ENCODE assay signal across 18 cellular contexts in genomic region chr10:97690138-97690537, GRCh38. TPM values are rescaled to one million over a fixed set of nuclear protein-coding genes. Genes with fewer than 3 reads are reported as not detected.
DNase-seq lines count a peak whose midpoint lies in the region; ATAC-seq, FAIRE-seq and TF ChIP-seq lines count a peak whose summit lies in the region.
"Had no signal": no experiment of that assay in that cellular context is flagged by ENCODE, and none has a peak within 500 bp of the region (broad histone marks: within the 10 kb centered on the region; RNA-seq: fewer than 3 reads in every experiment).

No MANE protein-coding gene starts in this region.

- WGBS in A549 (ENCODE audit: missing lambda C conversion rate) = 69% methylated on average over 3 of the region's 3 CpGs

- no peaks in the 10 kb centered on the region for H3K9me3 Mint-ChIP-seq in dendritic cell treated with granulocyte-macrophage colony-stimulating factor and Interleukin-4, amounts not matched to agents 40 ng/mL and 50 ng/mL, for 4 days
- no peaks in the 10 kb centered on the region for H3K9me3 Mint-ChIP-seq in osteocyte (ENCODE audit: unreplicated experiment)
- no peaks in the 10 kb centered on the region for H3K9me3 Mint-ChIP-seq in activated T-helper 2 cell treated with anti-CD3 and anti-CD28 coated beads, Interferon-gamma antibody, Interleukin-2, Interleukin-4, amounts not matched to agents 10 μg/mL and 5 μg/mL and 100 μg/mL, durations not matched to agents 14 hours and 24 hours and 36 hours
- H3K9me3 Mint-ChIP-seq: activated B cell treated with CpG ODN at 0.5 μM for 24 hours; activated naive CD8-positive, alpha-beta T cell treated with anti-CD3 and anti-CD28 coated beads, Interleukin-2, amount 10 ng/mL, durations not matched to agents 7 days and 5 days; stimulated activated memory B cell treated with anti-CD40 and anti-IgM and Interleukin-4, amounts not matched to agents 10 μg/mL and 1 μg/mL and 100 μg/mL, for 72 hours; T-helper 2 cell treated with Interferon-gamma antibody and Interleukin-4, amounts not matched to agents 5 μg/mL and 100 μg/mL, for 36 hours had no signal

- ATAC-seq in A549 = no peak
- ATAC-seq: stimulated activated memory B cell treated with anti-CD40 and anti-IgM and Interleukin-4, amounts not matched to agents 10 μg/mL and 1 μg/mL and 100 μg/mL, for 72 hours had no signal

- intact Hi-C loops in dendritic cell treated with granulocyte-macrophage colony-stimulating factor and Interleukin-4, amounts not matched to agents 40 ng/mL and 50 ng/mL, for 4 days (cut with micrococcal nuclease) = no loop called here
- intact Hi-C loops in activated T-helper 2 cell treated with anti-CD3 and anti-CD28 coated beads, Interferon-gamma antibody, Interleukin-2, Interleukin-4, amounts not matched to agents 10 μg/mL and 5 μg/mL and 100 μg/mL, durations not matched to agents 14 hours and 24 hours and 36 hours (cut with micrococcal nuclease) = no loop called here

- TF ChIP-seq EP300 in A549 (IDR thresholded peaks at IDR 0.05) = no peak

- peaks cover 39% of the 10 kb centered on the region for H3K4me1 Mint-ChIP-seq in dendritic cell treated with granulocyte-macrophage colony-stimulating factor and Interleukin-4, amounts not matched to agents 40 ng/mL and 50 ng/mL, for 4 days (ENCODE audit: low read depth)
- H3K4me1 Mint-ChIP-seq in osteocyte (ENCODE audit: unreplicated experiment) = peaks cover 42% of the 10 kb centered on the region
- peaks cover 15% of the 10 kb centered on the region for H3K4me1 Mint-ChIP-seq in activated T-helper 2 cell treated with anti-CD3 and anti-CD28 coated beads, Interferon-gamma antibody, Interleukin-2, Interleukin-4, amounts not matched to agents 10 μg/mL and 5 μg/mL and 100 μg/mL, durations not matched to agents 14 hours and 24 hours and 36 hours (ENCODE audit: low read depth)

- no peak overlapping the region for H3K4me3 Mint-ChIP-seq in dendritic cell treated with granulocyte-macrophage colony-stimulating factor and Interleukin-4, amounts not matched to agents 40 ng/mL and 50 ng/mL, for 4 days
- no peak overlapping the region for H3K4me3 Mint-ChIP-seq in osteocyte (ENCODE audit: unreplicated experiment)
- no peak overlapping the region for H3K4me3 Mint-ChIP-seq in activated T-helper 2 cell treated with anti-CD3 and anti-CD28 coated beads, Interferon-gamma antibody, Interleukin-2, Interleukin-4, amounts not matched to agents 10 μg/mL and 5 μg/mL and 100 μg/mL, durations not matched to agents 14 hours and 24 hours and 36 hours (ENCODE audit: low read depth)
- H3K4me3 Mint-ChIP-seq: activated B cell treated with CpG ODN at 0.5 μM for 24 hours; activated naive CD8-positive, alpha-beta T cell treated with anti-CD3 and anti-CD28 coated beads, Interleukin-2, amount 10 ng/mL, durations not matched to agents 7 days and 5 days; stimulated activated memory B cell treated with anti-CD40 and anti-IgM and Interleukin-4, amounts not matched to agents 10 μg/mL and 1 μg/mL and 100 μg/mL, for 72 hours; T-helper 2 cell treated with Interferon-gamma antibody and Interleukin-4, amounts not matched to agents 5 μg/mL and 100 μg/mL, for 36 hours had no signal

- POLR2A ChIA-PET in A549 (lab: Yijun Ruan, JAX) = interaction anchor here (1.7 to 3.4 kb wide), 2 partner anchors 12 to 19 kb away, joined by 6 to 34 read pairs; no protein-coding TSS in a partner anchor

- CTCF ChIA-PET in A549 (lab: Yijun Ruan, JAX) = interaction anchor here (1.2 to 37.6 kb wide), 3 partner anchors 14 to 179 kb away, joined by 3 to 1127 read pairs (median 94); partner anchors contain the start of genes MARVELD1 and ZFYVE27

- TF ChIP-seq POLR2A in A549 (IDR thresholded peaks at IDR 0.05; ENCODE audit: low read length) = no peak

- H3K27ac Mint-ChIP-seq in dendritic cell treated with granulocyte-macrophage colony-stimulating factor and Interleukin-4, amounts not matched to agents 40 ng/mL and 50 ng/mL, for 4 days = peak overlapping the region; percentile 93
- peak overlapping the region; percentile 47 for H3K27ac Mint-ChIP-seq in osteocyte (ENCODE audit: unreplicated experiment)
- H3K27ac Mint-ChIP-seq in activated T-helper 2 cell treated with anti-CD3 and anti-CD28 coated beads, Interferon-gamma antibody, Interleukin-2, Interleukin-4, amounts not matched to agents 10 μg/mL and 5 μg/mL and 100 μg/mL, durations not matched to agents 14 hours and 24 hours and 36 hours = no peak overlapping the region
- H3K27ac Mint-ChIP-seq: activated B cell treated with CpG ODN at 0.5 μM for 24 hours; activated naive CD8-positive, alpha-beta T cell treated with anti-CD3 and anti-CD28 coated beads, Interleukin-2, amount 10 ng/mL, durations not matched to agents 7 days and 5 days; stimulated activated memory B cell treated with anti-CD40 and anti-IgM and Interleukin-4, amounts not matched to agents 10 μg/mL and 1 μg/mL and 100 μg/mL, for 72 hours; T-helper 2 cell treated with Interferon-gamma antibody and Interleukin-4, amounts not matched to agents 5 μg/mL and 100 μg/mL, for 36 hours had no signal

- H3K9me3 ChIP-seq in A549 = no peaks in the 10 kb centered on the region
- H3K9me3 ChIP-seq: thyroid gland had no signal

- H3K27me3 Mint-ChIP-seq in dendritic cell treated with granulocyte-macrophage colony-stimulating factor and Interleukin-4, amounts not matched to agents 40 ng/mL and 50 ng/mL, for 4 days = no peaks in the 10 kb centered on the region
- no peaks in the 10 kb centered on the region for H3K27me3 Mint-ChIP-seq in osteocyte (ENCODE audit: unreplicated experiment)
- peaks cover 3% of the 10 kb centered on the region for H3K27me3 Mint-ChIP-seq in activated T-helper 2 cell treated with anti-CD3 and anti-CD28 coated beads, Interferon-gamma antibody, Interleukin-2, Interleukin-4, amounts not matched to agents 10 μg/mL and 5 μg/mL and 100 μg/mL, durations not matched to agents 14 hours and 24 hours and 36 hours (ENCODE audit: low read depth)
- H3K27me3 Mint-ChIP-seq: activated B cell treated with CpG ODN at 0.5 μM for 24 hours; stimulated activated memory B cell treated with anti-CD40 and anti-IgM and Interleukin-4, amounts not matched to agents 10 μg/mL and 1 μg/mL and 100 μg/mL, for 72 hours had no signal

- no peak overlapping the region for H3K4me3 ChIP-seq in A549
- H3K4me3 ChIP-seq: breast epithelium, thyroid gland had no signal

- H3K27ac ChIP-seq in A549 = peak overlapping the region; percentile 93 to 94
- H3K27ac ChIP-seq: parathyroid adenoma had no signal

- in situ Hi-C loops in G401 (cut with HindIII; ENCODE audit: low sequenced_read_pairs) = no loop called here

- TF ChIP-seq CTCF in A549 (IDR thresholded peaks at IDR 0.05) (no peak), osteocyte (IDR thresholded peaks at IDR 0.05) (no peak), GM20000 (IDR thresholded peaks at IDR 0.05; ENCODE audit: extremely low read depth, missing control alignments) (no peak)

- H3K36me3 Mint-ChIP-seq in dendritic cell treated with granulocyte-macrophage colony-stimulating factor and Interleukin-4, amounts not matched to agents 40 ng/mL and 50 ng/mL, for 4 days (ENCODE audit: low read depth) = peaks cover 6% of the 10 kb centered on the region
- H3K36me3 Mint-ChIP-seq in osteocyte (ENCODE audit: unreplicated experiment) = no peaks in the 10 kb centered on the region
- H3K36me3 Mint-ChIP-seq in activated T-helper 2 cell treated with anti-CD3 and anti-CD28 coated beads, Interferon-gamma antibody, Interleukin-2, Interleukin-4, amounts not matched to agents 10 μg/mL and 5 μg/mL and 100 μg/mL, durations not matched to agents 14 hours and 24 hours and 36 hours (ENCODE audit: low read depth) = no peaks in the 10 kb centered on the region
- H3K36me3 Mint-ChIP-seq: activated naive CD8-positive, alpha-beta T cell treated with anti-CD3 and anti-CD28 coated beads, Interleukin-2, amount 10 ng/mL, durations not matched to agents 7 days and 5 days; stimulated activated memory B cell treated with anti-CD40 and anti-IgM and Interleukin-4, amounts not matched to agents 10 μg/mL and 1 μg/mL and 100 μg/mL, for 72 hours had no signal

- H3K4me1 ChIP-seq in A549 = peaks cover 35% of the 10 kb centered on the region

- no peak for FAIRE-seq in A549 (lab: Jason Lieb, UNC)

- DNase-seq in A549 (ENCODE audit: low read depth in 1 of 2, low spot score in 1 of 2) (no peak), NCI-H1694 treated with DMSO at 0.1 percent for 48 hours (lab: John Stamatoyannopoulos, UW) (peak; percentile 21), osteocyte (ENCODE audit: extremely low spot score, unreplicated experiment) (no peak), GM20000 (ENCODE audit: low spot score) (no peak), G401 (ENCODE audit: low spot score) (no peak), HK-2 (ENCODE audit: unreplicated experiment) (no peak)
- DNase-seq in activated T-helper 2 cell treated with anti-CD3 and anti-CD28 coated beads, Interferon-gamma antibody, Interleukin-2, Interleukin-4, amounts not matched to agents 10 μg/mL and 5 μg/mL and 100 μg/mL, durations not matched to agents 14 hours and 24 hours and 36 hours (ENCODE audit: low spot score) = no peak
- DNase-seq: activated B cell treated with CpG ODN at 0.5 μM for 24 hours; activated naive CD8-positive, alpha-beta T cell treated with anti-CD3 and anti-CD28 coated beads, Interleukin-2, amount 10 ng/mL, durations not matched to agents 7 days and 5 days; NCI-H2081; NCI-H524 treated with DMSO at 0.1 percent for 48 hours; stimulated activated CD4-positive, alpha-beta T cell treated with anti-CD3 and anti-CD28 coated beads, Interleukin-12 subunit alpha, Interleukin-12 subunit beta, amount 100 ng/mL, for 4 hours; thyroid gland had no signal

- TF ChIP-seq RAD21 in A549 (conservative IDR thresholded peaks at IDR 0.05 in 1 of 2, IDR thresholded peaks at IDR 0.05 in 1 of 2) = no peak

- peak overlapping the region; percentile 78 for H3K4me2 ChIP-seq in A549

RNA-seq across cellular contexts. Expression of gene AVPI1, which starts 3.1 kb away (rescaled TPM):
- polyA plus RNA-seq in A549 (2011; rRNA removed) (48.7 and 64.1 TPM in 2 replicates), A549 (2017; fragmentation: RNase III; extraction: RNeasy Plus Mini Kit Qiagen cat#74134 plus additional on column Dnase treatment) (58.4 to 72.3 TPM (median 70.3 TPM) in 3 replicates)
- polyA plus RNA-seq in A549 (2012; cell fraction: cytosol; rRNA removed) = 66.1 and 88.3 TPM in 2 replicates
- 77.6 and 78.7 TPM in 2 replicates for polyA plus RNA-seq in A549 (2012; cell fraction: nucleus; rRNA removed)
- polyA minus RNA-seq in A549 (2011; rRNA and poly(A)+ RNA removed) = 41.9 and 47.2 TPM in 2 replicates
- 4.5 and 5.7 TPM in 2 replicates for total RNA-seq in osteocyte
- total RNA-seq in G401 (2014; rRNA removed; shearing (Covaris generic)) = 19.1 and 24.4 TPM in 2 replicates
- total RNA-seq in activated T-helper 2 cell treated with anti-CD3 and anti-CD28 coated beads, Interferon-gamma antibody, Interleukin-2, Interleukin-4, amounts not matched to agents 10 μg/mL and 5 μg/mL and 100 μg/mL, durations not matched to agents 14 hours and 24 hours and 36 hours = 2.3 and 2.4 TPM in 2 replicates

RNA-seq across cellular contexts. Expression of gene MARVELD1, which starts 23.4 kb away (rescaled TPM):
- 29.1 and 30.9 TPM in 2 replicates for polyA plus RNA-seq in A549 (2011; rRNA removed)
- polyA plus RNA-seq in A549 (2012; cell fraction: cytosol; rRNA removed) = 24.7 and 37.8 TPM in 2 replicates
- 32.9 and 38.3 TPM in 2 replicates for polyA plus RNA-seq in A549 (2012; cell fraction: nucleus; rRNA removed)
- polyA plus RNA-seq in A549 (2017; fragmentation: RNase III; extraction: RNeasy Plus Mini Kit Qiagen cat#74134 plus additional on column Dnase treatment) = 27.4 to 31.7 TPM (median 31.3 TPM) in 3 replicates
- 18.4 and 18.9 TPM in 2 replicates for polyA minus RNA-seq in A549 (2011; rRNA and poly(A)+ RNA removed)
- 107 and 111 TPM in 2 replicates for total RNA-seq in osteocyte
- 35.0 and 61.1 TPM in 2 replicates for total RNA-seq in G401 (2014; rRNA removed; shearing (Covaris generic))
- 5.6 and 6.5 TPM in 2 replicates for total RNA-seq in activated T-helper 2 cell treated with anti-CD3 and anti-CD28 coated beads, Interferon-gamma antibody, Interleukin-2, Interleukin-4, amounts not matched to agents 10 μg/mL and 5 μg/mL and 100 μg/mL, durations not matched to agents 14 hours and 24 hours and 36 hours

RNA-seq across cellular contexts. Expression of gene ZFYVE27, which starts 46.8 kb away (rescaled TPM):
- polyA plus RNA-seq in A549 (2011; rRNA removed) = 17.1 and 20.2 TPM in 2 replicates
- polyA plus RNA-seq in A549 (2012; cell fraction: cytosol; rRNA removed) = 18.3 and 21.1 TPM in 2 replicates
- polyA plus RNA-seq in A549 (2012; cell fraction: nucleus; rRNA removed) = 60.5 and 76.0 TPM in 2 replicates
- polyA plus RNA-seq in A549 (2017; fragmentation: RNase III; extraction: RNeasy Plus Mini Kit Qiagen cat#74134 plus additional on column Dnase treatment) = 17.1 to 20.1 TPM (median 19.6 TPM) in 3 replicates
- polyA minus RNA-seq in A549 (2011; rRNA and poly(A)+ RNA removed) = 19.6 and 21.2 TPM in 2 replicates
- total RNA-seq in osteocyte = 22.5 and 27.0 TPM in 2 replicates
- 21.8 and 24.8 TPM in 2 replicates for total RNA-seq in G401 (2014; rRNA removed; shearing (Covaris generic))
- 35.0 and 40.2 TPM in 2 replicates for total RNA-seq in activated T-helper 2 cell treated with anti-CD3 and anti-CD28 coated beads, Interferon-gamma antibody, Interleukin-2, Interleukin-4, amounts not matched to agents 10 μg/mL and 5 μg/mL and 100 μg/mL, durations not matched to agents 14 hours and 24 hours and 36 hours

RNA-seq across cellular contexts. Expression of gene PI4K2A, which starts 49.7 kb away (rescaled TPM):
- polyA plus RNA-seq in A549 (2011; rRNA removed) (16.6 and 18.8 TPM in 2 replicates), A549 (2017; fragmentation: RNase III; extraction: RNeasy Plus Mini Kit Qiagen cat#74134 plus additional on column Dnase treatment) (14.1 to 16.6 TPM (median 14.8 TPM) in 3 replicates)
- polyA plus RNA-seq in A549 (2012; cell fraction: cytosol; rRNA removed) = 13.1 and 17.7 TPM in 2 replicates
- polyA plus RNA-seq in A549 (2012; cell fraction: nucleus; rRNA removed) = 14.8 and 17.7 TPM in 2 replicates
- polyA minus RNA-seq in A549 (2011; rRNA and poly(A)+ RNA removed) = 11.3 and 11.5 TPM in 2 replicates
- total RNA-seq in osteocyte = 22.0 and 22.1 TPM in 2 replicates
- total RNA-seq in G401 (2014; rRNA removed; shearing (Covaris generic)) = 40.2 and 42.2 TPM in 2 replicates
- total RNA-seq in activated T-helper 2 cell treated with anti-CD3 and anti-CD28 coated beads, Interferon-gamma antibody, Interleukin-2, Interleukin-4, amounts not matched to agents 10 μg/mL and 5 μg/mL and 100 μg/mL, durations not matched to agents 14 hours and 24 hours and 36 hours = 15.8 and 17.4 TPM in 2 replicates

RNA-seq across cellular contexts. Expression of gene MORN4, which starts 56.8 kb away (rescaled TPM):
- polyA plus RNA-seq in A549 (2011; rRNA removed) = 13.8 and 14.2 TPM in 2 replicates
- polyA plus RNA-seq in A549 (2012; cell fraction: cytosol; rRNA removed) = 9.7 and 10.4 TPM in 2 replicates
- polyA plus RNA-seq in A549 (2012; cell fraction: nucleus; rRNA removed) = 2.9 and 3.4 TPM in 2 replicates
- polyA plus RNA-seq in A549 (2017; fragmentation: RNase III; extraction: RNeasy Plus Mini Kit Qiagen cat#74134 plus additional on column Dnase treatment) = 8.3 to 10.9 TPM (median 8.9 TPM) in 3 replicates
- polyA minus RNA-seq in A549 (2011; rRNA and poly(A)+ RNA removed) = 3.2 and 4.2 TPM in 2 replicates
- 13.1 and 13.3 TPM in 2 replicates for total RNA-seq in osteocyte
- 15.6 and 18.8 TPM in 2 replicates for total RNA-seq in G401 (2014; rRNA removed; shearing (Covaris generic))
- 1.8 and 2.9 TPM in 2 replicates for total RNA-seq in activated T-helper 2 cell treated with anti-CD3 and anti-CD28 coated beads, Interferon-gamma antibody, Interleukin-2, Interleukin-4, amounts not matched to agents 10 μg/mL and 5 μg/mL and 100 μg/mL, durations not matched to agents 14 hours and 24 hours and 36 hours
